Comparison of ENCODE assay signal across 8 cellular contexts in the genomic region with DNA sequence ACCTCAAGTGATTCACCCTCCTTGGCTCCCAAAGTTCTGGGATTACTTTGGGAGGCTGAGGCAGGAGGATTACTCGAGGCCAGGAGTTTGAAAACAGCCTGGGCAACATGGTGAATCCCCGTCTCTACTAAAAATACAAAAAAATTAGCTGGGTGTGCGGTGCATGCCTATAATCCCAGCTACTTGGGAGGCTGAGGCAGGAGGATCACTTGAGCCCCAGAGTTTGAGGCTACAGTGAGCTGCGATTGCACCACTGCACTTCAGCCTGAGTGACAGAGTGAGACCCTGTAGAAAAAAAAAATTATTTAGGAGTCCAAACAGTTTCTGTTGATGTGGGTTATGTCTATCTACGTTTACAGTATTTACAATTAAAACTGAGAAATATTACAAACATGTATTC. TPM values are rescaled to one million over a fixed set of nuclear protein-coding genes. Genes with fewer than 3 reads are reported as not detected.
"Had no signal": no experiment of that assay in that cellular context is flagged by ENCODE, and none has a peak within 500 bp of the region (broad histone marks: within the 10 kb centered on the region; RNA-seq: fewer than 3 reads in every experiment).

No MANE protein-coding gene starts in this region.

- H3K9me3 Mint-ChIP-seq: IgD-negative memory B cell had no signal

- H3K4me3 ChIP-seq: GM23248, HAP-1 had no signal

- H3K27ac ChIP-seq: GM23248 had no signal

- H3K4me1 Mint-ChIP-seq: IgD-negative memory B cell had no signal

- H3K4me1 ChIP-seq: HAP-1 had no signal

- H2AFZ ChIP-seq: GM23248 had no signal

- H3K9me3 ChIP-seq: HAP-1 had no signal

- H3K27ac Mint-ChIP-seq: IgD-negative memory B cell had no signal

- DNase-seq: GM23248, GOT3, H7, KG1 had no signal

- H3K36me3 ChIP-seq: HAP-1 had no signal

- H3K9ac ChIP-seq: GM23248 had no signal

- H3K4me3 Mint-ChIP-seq: IgD-negative memory B cell had no signal

RNA-seq across cellular contexts. Expression of gene FOXA3, which starts 6.7 kb away (rescaled TPM):
- total RNA-seq: GM23248 had no signal
- polyA plus RNA-seq: GM23248, IgD-negative memory B cell had no signal

RNA-seq across cellular contexts. Expression of gene NANOS2, which starts 43.8 kb away (rescaled TPM):
- total RNA-seq: GM23248, H4, H7, HT-29 had no signal
- polyA plus RNA-seq: GM23248, IgD-negative memory B cell had no signal
